8 cellular contexts compared by ENCODE assay signal in genomic region chr1:43932786-43933385, GRCh38. TPM values are rescaled to one million over a fixed set of nuclear protein-coding genes. Genes with fewer than 3 reads are reported as not detected.
DNase-seq lines count a peak whose midpoint lies in the region; ATAC-seq and TF ChIP-seq lines count a peak whose summit lies in the region.

No MANE protein-coding gene starts in this region.

- H3K56ac ChIP-seq in mesendoderm (ENCODE audit: low read length) = peak overlapping the region; percentile 84

- no CpG with 5 or more reads among the region's 8 CpGs for WGBS in mesendoderm (ENCODE audit: extremely low coverage, insufficient coverage, low lambda C conversion rate)

- peaks cover 18% of the 10 kb centered on the region for H3K27me3 Mint-ChIP-seq in brain

- H4K5ac ChIP-seq in mesendoderm (ENCODE audit: low read length) = no peak overlapping the region

- no peak overlapping the region for H3K23ac ChIP-seq in mesendoderm (ENCODE audit: low read length)

- H2BK120ac ChIP-seq in mesendoderm (ENCODE audit: low read depth, low read length) = no peak overlapping the region

- H3K9me3 ChIP-seq in HUES48 (ENCODE audit: control insufficient read depth, insufficient read depth, low read length) (no peaks in the 10 kb centered on the region), mucosa of descending colon (no peaks in the 10 kb centered on the region)

- peaks cover 30% of the 10 kb centered on the region for H3K4me1 Mint-ChIP-seq in brain

- POLR2A ChIA-PET in AG04449 (lab: Yijun Ruan, JAX) = interaction anchor here (1.4 to 1.6 kb wide), 2 partner anchors 11 to 170 kb away, joined by 3 read pairs; no protein-coding TSS in a partner anchor

- H2BK15ac ChIP-seq in mesendoderm (replicated peaks; ENCODE audit: low read depth) = no peak overlapping the region

- H3K36me3 Mint-ChIP-seq in brain = peaks cover 6% of the 10 kb centered on the region

- intact Hi-C loops in mucosa of descending colon (cut with DNase I, micrococcal nuclease) = no loop called here

- no peak overlapping the region for H3K18ac ChIP-seq in mesendoderm (ENCODE audit: low read length)

- peak overlapping the region in 3 of 5 experiments; percentile 5 to 32 (median 15) for H3K27ac Mint-ChIP-seq in brain

- no peaks in the 10 kb centered on the region for H3K79me1 ChIP-seq in mesendoderm (ENCODE audit: low read length)

- H2AK5ac ChIP-seq in mesendoderm (ENCODE audit: low read length) = peak overlapping the region; percentile 69

- ATAC-seq in GM19455 (IDR thresholded peaks at IDR 0.05; ENCODE audit: unreplicated experiment) (no peak), GM18858 (IDR thresholded peaks at IDR 0.05; ENCODE audit: unreplicated experiment) (no peak), mucosa of descending colon (no peak)

- CTCF ChIA-PET in AG04449 (lab: Yijun Ruan, JAX) = interaction anchor here (1.0 to 14.4 kb wide), 10 partner anchors 11 to 170 kb away, joined by 3 to 1004 read pairs (median 41); partner anchors contain the start of gene IPO13

- DNase-seq in AG04449 (ENCODE audit: low read depth, low spot score) (no peak), mesendoderm (peak; percentile 65), mucosa of descending colon (no peak)
- DNase-seq in activated CD4-positive, alpha-beta T cell treated with anti-CD3 and anti-CD28 coated beads for 4 hours = no peak

- TF ChIP-seq CTCF in AG04449 (IDR thresholded peaks at IDR 0.05; ENCODE audit: insufficient read depth, low read length, missing control alignments) (no peak), brain (conservative IDR thresholded peaks at IDR 0.05) (no peak), mucosa of descending colon (IDR thresholded peaks at IDR 0.05) (no peak)

- H3K9me3 Mint-ChIP-seq in brain = no peaks in the 10 kb centered on the region

- H3K36me3 ChIP-seq in HUES48 (ENCODE audit: control insufficient read depth, insufficient read depth, low read length) (peaks cover 7% of the 10 kb centered on the region; the same call in 1 of the 2 replicates), mesendoderm (ENCODE audit: control insufficient read depth, insufficient read depth, low read length) (no peaks in the 10 kb centered on the region), mucosa of descending colon (ENCODE audit: low read depth) (no peaks in the 10 kb centered on the region)

- H3K4me2 ChIP-seq in mesendoderm (ENCODE audit: low read length) = peak overlapping the region; percentile 89

- H2BK5ac ChIP-seq in mesendoderm (ENCODE audit: low read length) = no peak overlapping the region

- H3K27me3 ChIP-seq in HUES48 (ENCODE audit: control insufficient read depth, insufficient read depth, low read length) = peaks cover 9% of the 10 kb centered on the region
- H3K27me3 ChIP-seq in mesendoderm (ENCODE audit: insufficient read depth, low read length, poor library complexity) = no peaks in the 10 kb centered on the region

- H3K9ac ChIP-seq in HUES48 (ENCODE audit: low read depth, low read length) (no peak overlapping the region), mesendoderm (ENCODE audit: low read length) (peak overlapping the region; percentile 77)

- H3K4ac ChIP-seq in mesendoderm (ENCODE audit: low read depth, low read length) = no peak overlapping the region

- H3K4me3 ChIP-seq in AG04449 (ENCODE audit: low read depth, low read length) = peak overlapping the region; percentile 47
- H3K4me3 ChIP-seq in HUES48 (ENCODE audit: low read depth, low read length) = peak overlapping the region; percentile 70
- H3K4me3 ChIP-seq in mesendoderm (ENCODE audit: low read length) = peak overlapping the region; percentile 60
- H3K4me3 ChIP-seq in mucosa of descending colon = no peak overlapping the region

- H3K27ac ChIP-seq in HUES48 (ENCODE audit: low read depth, low read length) (no peak overlapping the region), mesendoderm (ENCODE audit: low read depth, low read length) (no peak overlapping the region)

- H3K4me1 ChIP-seq in HUES48 (ENCODE audit: control insufficient read depth, insufficient read depth, low read length) (peaks cover 37% of the 10 kb centered on the region), mesendoderm (ENCODE audit: control insufficient read depth, low read depth, low read length) (peaks cover 11% of the 10 kb centered on the region), mucosa of descending colon (ENCODE audit: low read depth) (peaks cover 20% of the 10 kb centered on the region)

- peak overlapping the region in 4 of 5 experiments; percentile 58 to 76 (median 72) for H3K4me3 Mint-ChIP-seq in brain

- no peak overlapping the region for H4K8ac ChIP-seq in mesendoderm (ENCODE audit: low read depth, low read length)

- no peaks in the 10 kb centered on the region for H3K79me2 ChIP-seq in mesendoderm (ENCODE audit: control insufficient read depth, insufficient read depth, low read length)

RNA-seq across cellular contexts. Expression of gene ARTN, which starts 0.7 kb away (rescaled TPM):
- 1.2 TPM for polyA plus RNA-seq in brain (ENCODE audit: insufficient read depth, low read depth, low replicate concordance)
- polyA plus RNA-seq in mesendoderm (2013, experiment 1 of 2) = 4.3 TPM
- polyA plus RNA-seq in mesendoderm (2013, experiment 2 of 2) = 4.4 TPM
- total RNA-seq in mucosa of descending colon = 10 to 100 TPM in 1 of 3 donors, 1 to 10 TPM in 2; 6.9 to 14.2 (median 7.4) TPM

RNA-seq across cellular contexts. Expression of gene IPO13, which starts 13.9 kb away (rescaled TPM):
- polyA plus RNA-seq in brain (ENCODE audit: insufficient read depth, low read depth, low replicate concordance) = 99.2 TPM
- 10.8 TPM for polyA plus RNA-seq in mesendoderm (2013, experiment 1 of 2)
- 9.7 TPM for polyA plus RNA-seq in mesendoderm (2013, experiment 2 of 2)
- 10 to 100 TPM; 21.5 to 32.6 (median 22.3) TPM for total RNA-seq in mucosa of descending colon

RNA-seq across cellular contexts. Expression of gene DPH2, which starts 36.9 kb away (rescaled TPM):
- polyA plus RNA-seq in brain (ENCODE audit: insufficient read depth, low read depth, low replicate concordance) = 27.6 TPM
- polyA plus RNA-seq in mesendoderm (2013, experiment 1 of 2) = 39.9 TPM
- polyA plus RNA-seq in mesendoderm (2013, experiment 2 of 2) = 39.4 TPM
- total RNA-seq in mucosa of descending colon = 10 to 100 TPM; 16.5 to 23.3 (median 17.9) TPM

RNA-seq across cellular contexts. Expression of gene ATP6V0B, which starts 41.9 kb away (rescaled TPM):
- polyA plus RNA-seq in brain (ENCODE audit: insufficient read depth, low read depth, low replicate concordance) = 273 TPM
- 56.2 TPM for polyA plus RNA-seq in mesendoderm (2013, experiment 1 of 2)
- polyA plus RNA-seq in mesendoderm (2013, experiment 2 of 2) = 55.4 TPM
- total RNA-seq in mucosa of descending colon = 100 to 1,000 TPM; 116 to 184 (median 158) TPM

RNA-seq across cellular contexts. Expression of gene B4GALT2, which starts 46.1 kb away (rescaled TPM):
- 91.9 TPM for polyA plus RNA-seq in brain (ENCODE audit: insufficient read depth, low read depth, low replicate concordance)
- 50.4 TPM for polyA plus RNA-seq in mesendoderm (2013, experiment 1 of 2)
- polyA plus RNA-seq in mesendoderm (2013, experiment 2 of 2) = 49.5 TPM
- 10 to 100 TPM; 20.0 to 33.6 (median 28.1) TPM for total RNA-seq in mucosa of descending colon
